Comparison of ENCODE assay signal across 33 cellular contexts in genomic region chr19:30386551-30387143, GRCh38. TPM values are rescaled to one million over a fixed set of nuclear protein-coding genes. Genes with fewer than 3 reads are reported as not detected.
"Had no signal": no experiment of that assay in that cellular context is flagged by ENCODE, and none has a peak within 500 bp of the region (broad histone marks: within the 10 kb centered on the region; RNA-seq: fewer than 3 reads in every experiment).

No MANE protein-coding gene starts in this region.

- H3K27me3 Mint-ChIP-seq: activated B cell treated with CpG ODN at 0.5 μM for 24 hours; activated naive CD8-positive, alpha-beta T cell treated with anti-CD3 and anti-CD28 coated beads, Interleukin-2, amount 10 ng/mL, durations not matched to agents 7 days and 5 days had no signal

- H3K27ac ChIP-seq: ascending aorta, cardiac muscle cell, KMS-11, Peyer's patch had no signal

- ATAC-seq: activated T-cell treated with anti-CD3 and anti-CD28 coated beads, Interleukin-2, amount 50 U/mL, for 72 hours; activated T-helper 17 cell treated with anti-CD3 and anti-CD28 coated beads, Interleukin-2, amount 50 U/mL, for 72 hours; PC-3 had no signal

- H3K27me3 ChIP-seq: ascending aorta, Peyer's patch had no signal

- H3K4me3 ChIP-seq: ascending aorta, cardiac muscle cell, Peyer's patch had no signal

- H3K4me1 Mint-ChIP-seq: activated B cell treated with CpG ODN at 0.5 μM for 24 hours; activated naive CD4-positive, alpha-beta T cell treated with anti-CD3 and anti-CD28 coated beads, Interleukin-2, amount 50 U/mL, for 24 hours; activated naive CD8-positive, alpha-beta T cell treated with anti-CD3 and anti-CD28 coated beads, Interleukin-2, amount 10 ng/mL, durations not matched to agents 7 days and 5 days; activated T-helper 17 cell treated with anti-CD3 and anti-CD28 coated beads, Interleukin-2, amount 50 U/mL, for 72 hours had no signal

- H3K4me3 Mint-ChIP-seq: activated B cell treated with CpG ODN at 0.5 μM for 24 hours; activated CD4-positive, alpha-beta memory T cell treated with anti-CD3 and anti-CD28 coated beads for 36 hours; activated naive CD4-positive, alpha-beta T cell treated with anti-CD3 and anti-CD28 coated beads, Interleukin-2, amount 50 U/mL, for 24 hours; activated naive CD8-positive, alpha-beta T cell treated with anti-CD3 and anti-CD28 coated beads, Interleukin-2, amount 10 ng/mL, durations not matched to agents 7 days and 5 days; activated T-cell treated with anti-CD3 and anti-CD28 coated beads, Interleukin-2, amount 50 U/mL, for 72 hours; activated T-helper 17 cell treated with anti-CD3 and anti-CD28 coated beads, Interleukin-2, amount 50 U/mL, for 72 hours; T-helper 2 cell treated with Interferon-gamma antibody and Interleukin-4, amounts not matched to agents 5 μg/mL and 100 μg/mL, for 36 hours had no signal

- H3K36me3 Mint-ChIP-seq: activated CD4-positive, alpha-beta memory T cell treated with anti-CD3 and anti-CD28 coated beads for 36 hours; activated naive CD4-positive, alpha-beta T cell treated with anti-CD3 and anti-CD28 coated beads, Interleukin-2, amount 50 U/mL, for 24 hours; activated naive CD8-positive, alpha-beta T cell treated with anti-CD3 and anti-CD28 coated beads, Interleukin-2, amount 10 ng/mL, durations not matched to agents 7 days and 5 days had no signal

- H3K9ac ChIP-seq: KMS-11 had no signal

- H3K36me3 ChIP-seq: ascending aorta, cardiac muscle cell, Peyer's patch had no signal

- H3K9me3 ChIP-seq: ascending aorta, Peyer's patch had no signal

- DNase-seq: activated B cell treated with CpG ODN at 0.5 μM for 24 hours; activated CD4-positive, alpha-beta memory T cell treated with anti-CD3 and anti-CD28 coated beads for 36 hours; activated CD4-positive, alpha-beta T cell treated with anti-CD3 and anti-CD28 coated beads for 4 hours; activated CD4-positive, alpha-beta T cell treated with anti-CD3 and anti-CD28 coated beads, Interleukin-2, amount 50 U/mL, for 1 hour; activated CD4-positive, CD25-positive, alpha-beta regulatory T cell treated with anti-CD3 and anti-CD28 coated beads, Interleukin-2, amount 50 U/mL, for 72 hours; activated effector memory CD4-positive, alpha-beta T cell treated with anti-CD3 and anti-CD28 coated beads, Interleukin-2, amount 50 U/mL, for 16 hours; activated naive CD4-positive, alpha-beta T cell treated with Interleukin-2 at 50 U/mL for 16 hours; activated naive CD8-positive, alpha-beta T cell treated with anti-CD3 and anti-CD28 coated beads, Interleukin-2, amount 10 ng/mL, durations not matched to agents 7 days and 5 days; activated T-cell treated with anti-CD3 and anti-CD28 coated beads, Interleukin-2, amount 50 U/mL, for 1 hour; activated T-cell treated with anti-CD3 and anti-CD28 coated beads, Interleukin-2, amount 50 U/mL, for 72 hours; amygdala; MM.1S; MV-4-11; NCI-H1092; NCI-H1436 treated with DMSO at 0.1 percent for 48 hours; NCI-H1694 treated with DMSO at 0.1 percent for 48 hours; NCI-H2029; NCI-H510A; NCI-H526; NCI-H748 treated with DMSO at 0.1 percent for 48 hours; NK-92 treated with Interleukin-12 subunit alpha and Interleukin-12 subunit beta, amount 100 ng/mL, for 24 hours; PC-3; Peyer's patch; RPMI8226; SIG-M5 had no signal

- H3K9me3 Mint-ChIP-seq: activated B cell treated with CpG ODN at 0.5 μM for 24 hours; activated CD4-positive, alpha-beta memory T cell treated with anti-CD3 and anti-CD28 coated beads for 36 hours; activated naive CD4-positive, alpha-beta T cell treated with anti-CD3 and anti-CD28 coated beads, Interleukin-2, amount 50 U/mL, for 24 hours; activated naive CD8-positive, alpha-beta T cell treated with anti-CD3 and anti-CD28 coated beads, Interleukin-2, amount 10 ng/mL, durations not matched to agents 7 days and 5 days; activated T-cell treated with anti-CD3 and anti-CD28 coated beads, Interleukin-2, amount 50 U/mL, for 72 hours; activated T-helper 17 cell treated with anti-CD3 and anti-CD28 coated beads, Interleukin-2, amount 50 U/mL, for 72 hours; T-helper 2 cell treated with Interferon-gamma antibody and Interleukin-4, amounts not matched to agents 5 μg/mL and 100 μg/mL, for 36 hours had no signal

- H3K4me1 ChIP-seq: ascending aorta, Peyer's patch had no signal

- H3K27ac Mint-ChIP-seq: activated B cell treated with CpG ODN at 0.5 μM for 24 hours; activated CD4-positive, alpha-beta memory T cell treated with anti-CD3 and anti-CD28 coated beads for 36 hours; activated naive CD4-positive, alpha-beta T cell treated with anti-CD3 and anti-CD28 coated beads, Interleukin-2, amount 50 U/mL, for 24 hours; activated naive CD8-positive, alpha-beta T cell treated with anti-CD3 and anti-CD28 coated beads, Interleukin-2, amount 10 ng/mL, durations not matched to agents 7 days and 5 days; activated T-cell treated with anti-CD3 and anti-CD28 coated beads, Interleukin-2, amount 50 U/mL, for 72 hours; activated T-helper 17 cell treated with anti-CD3 and anti-CD28 coated beads, Interleukin-2, amount 50 U/mL, for 72 hours; T-helper 2 cell treated with Interferon-gamma antibody and Interleukin-4, amounts not matched to agents 5 μg/mL and 100 μg/mL, for 36 hours had no signal

RNA-seq across cellular contexts. Expression of gene ZNF536, which starts 14.5 kb away (rescaled TPM):
- total RNA-seq: activated B cell treated with CpG ODN at 0.5 μM for 24 hours; activated CD4-positive, alpha-beta memory T cell treated with anti-CD3 and anti-CD28 coated beads for 36 hours; activated naive CD8-positive, alpha-beta T cell treated with anti-CD3 and anti-CD28 coated beads, Interleukin-2, amount 10 ng/mL, durations not matched to agents 7 days and 5 days; activated T-helper 17 cell treated with anti-CD3 and anti-CD28 coated beads, Interleukin-2, amount 50 U/mL, for 72 hours; ascending aorta; LHCN-M2; PC-3; T-helper 1 cell treated with Interleukin-12 subunit alpha and Interleukin-12 subunit beta and Interleukin-4 antibody, amounts not matched to agents 30 ng/mL and 1 ng/mL, for 36 hours had no signal
